Comparison of ENCODE assay signal across 2 cellular contexts in the genomic region with DNA sequence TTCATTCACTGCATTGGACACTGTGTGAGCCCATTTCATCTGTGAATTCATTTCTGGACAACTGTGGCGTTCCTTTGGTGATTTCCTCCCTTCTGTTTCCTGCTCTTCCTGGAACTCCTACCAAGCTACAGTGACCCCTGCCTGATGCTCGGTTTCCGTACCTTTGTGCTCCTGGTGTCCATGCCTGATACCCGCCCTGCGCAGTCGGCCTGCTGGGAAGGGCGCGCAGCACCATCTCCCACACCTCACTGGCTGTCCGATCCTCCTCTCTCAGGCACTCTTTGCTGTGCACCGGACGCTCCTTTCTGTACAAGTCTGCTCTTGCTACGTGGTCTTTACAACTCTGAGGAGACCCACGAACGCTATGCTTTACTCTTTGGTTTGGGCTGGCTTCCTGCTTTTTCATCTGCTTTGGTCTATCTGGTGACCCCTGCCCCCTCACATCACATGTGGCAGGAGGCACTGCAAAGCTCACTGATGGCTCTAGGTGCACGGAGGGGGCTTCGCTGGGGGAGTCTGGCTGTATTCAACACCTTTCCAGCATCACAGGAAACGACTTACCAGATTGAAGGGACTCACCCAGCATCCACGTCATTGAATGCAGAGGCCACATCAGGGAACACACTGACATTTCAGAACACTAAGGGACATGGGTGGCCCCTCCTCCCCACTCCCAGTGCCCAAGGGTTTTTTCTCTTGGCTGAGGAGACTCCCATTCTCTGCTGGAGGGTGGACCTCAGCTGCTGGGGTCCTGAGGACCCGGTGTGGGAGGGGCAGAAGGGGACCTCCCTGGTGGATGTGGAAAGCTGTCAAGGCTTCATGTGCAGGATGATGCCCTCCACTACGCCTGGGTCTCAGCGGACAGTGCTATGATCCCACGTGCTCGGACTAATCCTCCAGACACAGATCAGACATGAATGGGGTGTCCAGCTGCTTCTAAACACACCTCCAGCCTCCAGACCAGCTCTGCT.
TF ChIP-seq lines count a peak whose summit lies in the region.

No MANE protein-coding gene starts in this region.

TF ChIP-seq in SK-N-SH, 30 proteins besides CTCF, POLR2A, EP300 and RAD21:
- TF ChIP-seq RFX5 (IDR thresholded peaks at IDR 0.05; ENCODE audit: low read length) (no peak), TAF1 (IDR thresholded peaks at IDR 0.05; ENCODE audit: borderline replicate concordance, low read depth, low read length) (no peak), POLR2AphosphoS5 (IDR thresholded peaks at IDR 0.05; ENCODE audit: low read depth, low read length) (no peak), SMC3 (IDR thresholded peaks at IDR 0.05; ENCODE audit: low read depth, low read length) (no peak), NRF1 (IDR thresholded peaks at IDR 0.05; ENCODE audit: low read depth, low read length) (no peak), ZBTB33 (IDR thresholded peaks at IDR 0.05; ENCODE audit: borderline replicate concordance, low read depth) (no peak), YY1 (IDR thresholded peaks at IDR 0.05; ENCODE audit: low read depth) (no peak), ELF1 (IDR thresholded peaks at IDR 0.05) (no peak), RCOR1 (IDR thresholded peaks at IDR 0.05; ENCODE audit: low read length) (no peak), IRF3 (IDR thresholded peaks at IDR 0.05; ENCODE audit: low read depth, low read length) (no peak), FOXJ3 (CRISPR knock-in tag; IDR thresholded peaks at IDR 0.05) (no peak), TEAD4 (IDR thresholded peaks at IDR 0.05; ENCODE audit: borderline replicate concordance, insufficient read depth) (no peak), SIN3A (IDR thresholded peaks at IDR 0.05; ENCODE audit: borderline replicate concordance, low read depth, low read length) (no peak), CHD2 (IDR thresholded peaks at IDR 0.05; ENCODE audit: low read length, partially characterized antibody) (no peak), RXRA (IDR thresholded peaks at IDR 0.05; ENCODE audit: borderline replicate concordance, low read depth) (no peak), REST (IDR thresholded peaks at IDR 0.05; ENCODE audit: low read depth, low read length) (no peak), TCF12 (IDR thresholded peaks at IDR 0.05) (no peak), NFIC (IDR thresholded peaks at IDR 0.05; ENCODE audit: borderline replicate concordance) (no peak), USF1 (IDR thresholded peaks at IDR 0.05; ENCODE audit: borderline replicate concordance, low read depth) (no peak), EZH2phosphoT487 (IDR thresholded peaks at IDR 0.05; ENCODE audit: borderline replicate concordance, low read depth) (no peak)

TF ChIP-seq in SK-N-SH treated with all-trans-retinoic acid at 6 μM for 48 hours, 23 proteins besides CTCF, POLR2A, EP300 and RAD21:
- TF ChIP-seq, protein P1, sequence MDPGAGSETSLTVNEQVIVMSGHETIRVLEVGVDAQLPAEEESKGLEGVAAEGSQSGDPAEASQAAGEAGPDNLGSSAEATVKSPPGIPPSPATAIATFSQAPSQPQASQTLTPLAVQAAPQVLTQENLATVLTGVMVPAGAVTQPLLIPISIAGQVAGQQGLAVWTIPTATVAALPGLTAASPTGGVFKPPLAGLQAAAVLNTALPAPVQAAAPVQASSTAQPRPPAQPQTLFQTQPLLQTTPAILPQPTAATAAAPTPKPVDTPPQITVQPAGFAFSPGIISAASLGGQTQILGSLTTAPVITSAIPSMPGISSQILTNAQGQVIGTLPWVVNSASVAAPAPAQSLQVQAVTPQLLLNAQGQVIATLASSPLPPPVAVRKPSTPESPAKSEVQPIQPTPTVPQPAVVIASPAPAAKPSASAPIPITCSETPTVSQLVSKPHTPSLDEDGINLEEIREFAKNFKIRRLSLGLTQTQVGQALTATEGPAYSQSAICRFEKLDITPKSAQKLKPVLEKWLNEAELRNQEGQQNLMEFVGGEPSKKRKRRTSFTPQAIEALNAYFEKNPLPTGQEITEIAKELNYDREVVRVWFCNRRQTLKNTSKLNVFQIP (CRISPR knock-in tag; IDR thresholded peaks at IDR 0.05; ENCODE audit: borderline replicate concordance, low read depth) = no peak
- TF ChIP-seq OSR1 (CRISPR knock-in tag; IDR thresholded peaks at IDR 0.05) (no peak), CSDC2 (CRISPR knock-in tag; IDR thresholded peaks at IDR 0.05) (no peak), ZNF8 (CRISPR knock-in tag; IDR thresholded peaks at IDR 0.05) (no peak), ZNF70 (CRISPR knock-in tag; IDR thresholded peaks at IDR 0.05) (no peak), RARB (CRISPR knock-in tag; IDR thresholded peaks at IDR 0.05) (no peak), ZNF565 (CRISPR knock-in tag; conservative IDR thresholded peaks at IDR 0.05; ENCODE audit: low read depth) (no peak), TCF4 (CRISPR knock-in tag; IDR thresholded peaks at IDR 0.05; ENCODE audit: borderline replicate concordance) (no peak), SNAI2 (CRISPR knock-in tag; IDR thresholded peaks at IDR 0.05) (no peak), PPARA (CRISPR knock-in tag; IDR thresholded peaks at IDR 0.05; ENCODE audit: borderline replicate concordance) (no peak), BACH2 (CRISPR knock-in tag; IDR thresholded peaks at IDR 0.05; ENCODE audit: borderline replicate concordance) (no peak), GLIS3 (CRISPR knock-in tag; IDR thresholded peaks at IDR 0.05) (no peak), ISL1 (CRISPR knock-in tag; IDR thresholded peaks at IDR 0.05) (no peak), CREB5 (CRISPR knock-in tag; IDR thresholded peaks at IDR 0.05; ENCODE audit: low read depth) (no peak), ARNTL (CRISPR knock-in tag; IDR thresholded peaks at IDR 0.05; ENCODE audit: borderline replicate concordance, low read depth) (no peak), ZC3H10 (CRISPR knock-in tag; IDR thresholded peaks at IDR 0.05) (no peak), ZFP30 (CRISPR knock-in tag; IDR thresholded peaks at IDR 0.05) (no peak)
- TF ChIP-seq, protein P2, sequence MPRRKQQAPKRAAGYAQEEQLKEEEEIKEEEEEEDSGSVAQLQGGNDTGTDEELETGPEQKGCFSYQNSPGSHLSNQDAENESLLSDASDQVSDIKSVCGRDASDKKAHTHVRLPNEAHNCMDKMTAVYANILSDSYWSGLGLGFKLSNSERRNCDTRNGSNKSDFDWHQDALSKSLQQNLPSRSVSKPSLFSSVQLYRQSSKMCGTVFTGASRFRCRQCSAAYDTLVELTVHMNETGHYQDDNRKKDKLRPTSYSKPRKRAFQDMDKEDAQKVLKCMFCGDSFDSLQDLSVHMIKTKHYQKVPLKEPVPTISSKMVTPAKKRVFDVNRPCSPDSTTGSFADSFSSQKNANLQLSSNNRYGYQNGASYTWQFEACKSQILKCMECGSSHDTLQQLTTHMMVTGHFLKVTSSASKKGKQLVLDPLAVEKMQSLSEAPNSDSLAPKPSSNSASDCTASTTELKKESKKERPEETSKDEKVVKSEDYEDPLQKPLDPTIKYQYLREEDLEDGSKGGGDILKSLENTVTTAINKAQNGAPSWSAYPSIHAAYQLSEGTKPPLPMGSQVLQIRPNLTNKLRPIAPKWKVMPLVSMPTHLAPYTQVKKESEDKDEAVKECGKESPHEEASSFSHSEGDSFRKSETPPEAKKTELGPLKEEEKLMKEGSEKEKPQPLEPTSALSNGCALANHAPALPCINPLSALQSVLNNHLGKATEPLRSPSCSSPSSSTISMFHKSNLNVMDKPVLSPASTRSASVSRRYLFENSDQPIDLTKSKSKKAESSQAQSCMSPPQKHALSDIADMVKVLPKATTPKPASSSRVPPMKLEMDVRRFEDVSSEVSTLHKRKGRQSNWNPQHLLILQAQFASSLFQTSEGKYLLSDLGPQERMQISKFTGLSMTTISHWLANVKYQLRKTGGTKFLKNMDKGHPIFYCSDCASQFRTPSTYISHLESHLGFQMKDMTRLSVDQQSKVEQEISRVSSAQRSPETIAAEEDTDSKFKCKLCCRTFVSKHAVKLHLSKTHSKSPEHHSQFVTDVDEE (CRISPR knock-in tag; IDR thresholded peaks at IDR 0.05) = no peak
- TF ChIP-seq, protein P3, sequence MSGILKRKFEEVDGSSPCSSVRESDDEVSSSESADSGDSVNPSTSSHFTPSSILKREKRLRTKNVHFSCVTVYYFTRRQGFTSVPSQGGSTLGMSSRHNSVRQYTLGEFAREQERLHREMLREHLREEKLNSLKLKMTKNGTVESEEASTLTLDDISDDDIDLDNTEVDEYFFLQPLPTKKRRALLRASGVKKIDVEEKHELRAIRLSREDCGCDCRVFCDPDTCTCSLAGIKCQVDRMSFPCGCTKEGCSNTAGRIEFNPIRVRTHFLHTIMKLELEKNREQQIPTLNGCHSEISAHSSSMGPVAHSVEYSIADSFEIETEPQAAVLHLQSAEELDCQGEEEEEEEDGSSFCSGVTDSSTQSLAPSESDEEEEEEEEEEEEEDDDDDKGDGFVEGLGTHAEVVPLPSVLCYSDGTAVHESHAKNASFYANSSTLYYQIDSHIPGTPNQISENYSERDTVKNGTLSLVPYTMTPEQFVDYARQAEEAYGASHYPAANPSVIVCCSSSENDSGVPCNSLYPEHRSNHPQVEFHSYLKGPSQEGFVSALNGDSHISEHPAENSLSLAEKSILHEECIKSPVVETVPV (CRISPR knock-in tag; IDR thresholded peaks at IDR 0.05) = no peak
- TF ChIP-seq, protein P4, sequence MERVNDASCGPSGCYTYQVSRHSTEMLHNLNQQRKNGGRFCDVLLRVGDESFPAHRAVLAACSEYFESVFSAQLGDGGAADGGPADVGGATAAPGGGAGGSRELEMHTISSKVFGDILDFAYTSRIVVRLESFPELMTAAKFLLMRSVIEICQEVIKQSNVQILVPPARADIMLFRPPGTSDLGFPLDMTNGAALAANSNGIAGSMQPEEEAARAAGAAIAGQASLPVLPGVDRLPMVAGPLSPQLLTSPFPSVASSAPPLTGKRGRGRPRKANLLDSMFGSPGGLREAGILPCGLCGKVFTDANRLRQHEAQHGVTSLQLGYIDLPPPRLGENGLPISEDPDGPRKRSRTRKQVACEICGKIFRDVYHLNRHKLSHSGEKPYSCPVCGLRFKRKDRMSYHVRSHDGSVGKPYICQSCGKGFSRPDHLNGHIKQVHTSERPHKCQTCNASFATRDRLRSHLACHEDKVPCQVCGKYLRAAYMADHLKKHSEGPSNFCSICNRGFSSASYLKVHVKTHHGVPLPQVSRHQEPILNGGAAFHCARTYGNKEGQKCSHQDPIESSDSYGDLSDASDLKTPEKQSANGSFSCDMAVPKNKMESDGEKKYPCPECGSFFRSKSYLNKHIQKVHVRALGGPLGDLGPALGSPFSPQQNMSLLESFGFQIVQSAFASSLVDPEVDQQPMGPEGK (CRISPR knock-in tag; IDR thresholded peaks at IDR 0.05; ENCODE audit: borderline replicate concordance) = no peak
